3 cellular contexts compared by ENCODE assay signal in the genomic region with DNA sequence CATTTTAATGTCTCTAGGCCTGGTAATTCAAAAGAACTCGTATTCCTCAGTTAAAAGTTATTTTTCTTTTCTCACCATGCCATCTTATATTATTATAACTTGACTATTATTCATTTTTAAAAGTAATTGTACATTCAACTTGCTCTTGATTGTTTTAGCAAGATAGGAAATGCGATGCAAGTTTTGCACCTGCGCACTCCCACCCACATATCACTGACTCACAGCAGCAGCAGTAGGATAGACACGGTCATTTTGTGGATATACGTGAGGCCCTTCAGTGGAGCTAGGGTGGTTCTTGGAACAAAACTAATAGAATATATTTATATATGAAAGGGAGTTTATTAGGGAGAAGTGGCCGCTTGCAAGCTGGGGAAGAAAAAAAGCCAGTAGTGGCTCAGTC.
"Had no signal": no experiment of that assay in that cellular context is flagged by ENCODE, and none has a peak within 500 bp of the region (broad histone marks: within the 10 kb centered on the region; RNA-seq: fewer than 3 reads in every experiment).

No MANE protein-coding gene starts in this region.

- H3K4me3 ChIP-seq: GM12878 had no signal

- DNase-seq: GDM1, GF-D8 had no signal

- ATAC-seq: GM12878 had no signal
